Comparison of ENCODE assay signal across 1 cellular context in the genomic region with DNA sequence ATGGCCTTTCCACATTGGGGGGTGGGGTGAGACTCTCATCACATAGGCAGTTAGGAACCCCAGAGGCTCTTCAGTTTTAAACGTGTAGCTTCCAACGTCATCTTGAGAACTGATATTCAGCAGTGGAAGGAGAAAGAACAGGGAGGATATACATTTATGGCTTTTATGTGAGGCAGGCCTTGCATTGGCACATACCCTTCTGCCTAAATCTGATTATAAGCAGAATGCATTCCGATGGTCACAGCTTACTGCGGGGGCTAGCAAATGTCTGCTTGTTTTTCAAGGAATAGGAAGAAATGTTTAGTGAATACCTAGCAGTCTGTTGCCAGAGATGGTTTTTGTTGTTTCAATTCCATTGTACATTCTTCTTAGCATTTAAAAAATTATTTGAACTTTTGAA.
TF ChIP-seq lines count a peak whose summit lies in the region.

No MANE protein-coding gene starts in this region.

TF ChIP-seq in H1, 55 proteins besides CTCF, POLR2A, EP300 and RAD21:
- TF ChIP-seq ASH2L (IDR thresholded peaks at IDR 0.05; ENCODE audit: low read length) (no peak), CTBP2 (IDR thresholded peaks at IDR 0.05; ENCODE audit: borderline replicate concordance, insufficient read depth, insufficient read length, low read length) (no peak), PHF8 (conservative IDR thresholded peaks at IDR 0.05; ENCODE audit: low read depth, low read length) (no peak), CBX8 (IDR thresholded peaks at IDR 0.05; ENCODE audit: borderline replicate concordance, low read depth, low read length) (no peak), BCL11A (IDR thresholded peaks at IDR 0.05; ENCODE audit: low read depth in 2 of 2, low read length in 2 of 2) (no peak), RBBP5 (IDR thresholded peaks at IDR 0.05; ENCODE audit: borderline replicate concordance, low read depth, low read length) (no peak), TCF12 (IDR thresholded peaks at IDR 0.05; ENCODE audit: low read depth, low read length) (no peak), KDM5A (IDR thresholded peaks at IDR 0.05; ENCODE audit: low read length) (no peak), KDM1A (IDR thresholded peaks at IDR 0.05; ENCODE audit: borderline replicate concordance, low read length) (no peak)
